12 cellular contexts compared by ENCODE assay signal in genomic region chr6:24664049-24664987, GRCh38. TPM values are rescaled to one million over a fixed set of nuclear protein-coding genes. Genes with fewer than 3 reads are reported as not detected.
DNase-seq lines count a peak whose midpoint lies in the region; ATAC-seq and TF ChIP-seq lines count a peak whose summit lies in the region.
"Had no signal": no experiment of that assay in that cellular context is flagged by ENCODE, and none has a peak within 500 bp of the region (broad histone marks: within the 10 kb centered on the region; RNA-seq: fewer than 3 reads in every experiment).

No MANE protein-coding gene starts in this region.

- CTCF ChIA-PET in CD4-positive, alpha-beta memory T cell (lab: Charles Lee; ENCODE audit: partially characterized antibody): interaction anchor here (3.9 kb wide), 1 partner anchor 82 kb away, joined by 36 read pairs; no protein-coding TSS in a partner anchor
- CTCF ChIA-PET in mammary epithelial cell (lab: Charles Lee; ENCODE audit: low non-redundant PET): no interaction called here

- peaks cover 31 to 67% of the 10 kb centered on the region in 2 donors for H3K36me3 Mint-ChIP-seq in CD4-positive, alpha-beta memory T cell
- peaks cover 12% of the 10 kb centered on the region for H3K36me3 Mint-ChIP-seq in IgD-negative memory B cell
- peaks cover 17% of the 10 kb centered on the region for H3K36me3 Mint-ChIP-seq in natural killer cell treated with Interleukin-12 subunit alpha and Interleukin-12 subunit beta and Interleukin-15 and Interleukin-18, amount 100 ng/mL, for 72 hours

- no peak overlapping the region for H3K27ac ChIP-seq in CD4-positive, alpha-beta memory T cell (ENCODE audit: low read depth, low read length)
- no peak overlapping the region for H3K27ac ChIP-seq in mammary epithelial cell (ENCODE audit: insufficient read depth, low read depth, low read length)
- H3K27ac ChIP-seq: SK-N-MC had no signal

- TF ChIP-seq CTCF in mammary epithelial cell (conservative IDR thresholded peaks at IDR 0.05 in 1 of 2, IDR thresholded peaks at IDR 0.05 in 1 of 2; ENCODE audit: extremely low read depth in 1 of 2, insufficient read depth in 1 of 2, low read depth in 1 of 2, low read length in 2 of 2): no peak

- POLR2A ChIA-PET in CD4-positive, alpha-beta memory T cell (lab: Charles Lee; ENCODE audit: partially characterized antibody): interaction anchor here (0.6 to 3.4 kb wide), 3 partner anchors 18 to 58 kb away, joined by 3 to 45 read pairs (median 31); partner anchors contain the start of genes C6orf62 and KIAA0319

- no peak for DNase-seq in CD4-positive, alpha-beta memory T cell
- DNase-seq in mammary epithelial cell (no peak), NCI-H2227 treated with DMSO at 0.1 percent for 48 hours (lab: John Stamatoyannopoulos, UW) (no peak), NCI-H510A treated with DMSO at 0.1 percent for 48 hours (lab: John Stamatoyannopoulos, UW) (no peak)
- DNase-seq in natural killer cell treated with Interleukin-12 subunit alpha and Interleukin-12 subunit beta and Interleukin-15 and Interleukin-18, amount 100 ng/mL, for 72 hours (ENCODE audit: low spot score): no peak
- DNase-seq: DMS 273 treated with DMSO at 0.1 percent for 48 hours, NCI-H524 had no signal

- dilution Hi-C loops in mammary epithelial cell (cut with HindIII; ENCODE audit: low sequenced_read_pairs): no loop called here

- H3K27ac Mint-ChIP-seq in CD4-positive, alpha-beta memory T cell: peak overlapping the region in 4 of 7 donors; percentile 8 to 97 (median 71)
- H3K27ac Mint-ChIP-seq in IgD-negative memory B cell: peak overlapping the region in 2 of 3 donors; percentile 2 to 90
- peak overlapping the region; percentile 94 to 100 for H3K27ac Mint-ChIP-seq in natural killer cell treated with Interleukin-12 subunit alpha and Interleukin-12 subunit beta and Interleukin-15 and Interleukin-18, amount 100 ng/mL, for 72 hours

- no peak overlapping the region for H2AFZ ChIP-seq in mammary epithelial cell (ENCODE audit: low read depth, low read length)

- 88% methylated on average over 7 of the region's 7 CpGs for WGBS in mammary epithelial cell (ENCODE audit: low coverage, missing lambda C conversion rate)

- peaks cover 14% of the 10 kb centered on the region for H3K36me3 ChIP-seq in CD4-positive, alpha-beta memory T cell (ENCODE audit: insufficient read depth, low read length)
- H3K36me3 ChIP-seq in mammary epithelial cell (ENCODE audit: insufficient read depth, low read length): peaks cover 6% of the 10 kb centered on the region

- no peaks in the 10 kb centered on the region for H3K27me3 Mint-ChIP-seq in CD4-positive, alpha-beta memory T cell
- no peaks in the 10 kb centered on the region for H3K27me3 Mint-ChIP-seq in IgD-negative memory B cell
- H3K27me3 Mint-ChIP-seq in natural killer cell treated with Interleukin-12 subunit alpha and Interleukin-12 subunit beta and Interleukin-15 and Interleukin-18, amount 100 ng/mL, for 72 hours: no peaks in the 10 kb centered on the region

- intact Hi-C loops in CD4-positive, alpha-beta memory T cell (cut with micrococcal nuclease): loop anchor here (10.0 kb wide), 1 partner anchor 170 kb away; the partner anchor contains the start of gene ALDH5A1
- intact Hi-C loops in mammary epithelial cell (cut with micrococcal nuclease): no loop called here

- peaks cover 0 to 3% (median 0%) of the 10 kb centered on the region in 8 donors for H3K9me3 Mint-ChIP-seq in CD4-positive, alpha-beta memory T cell
- H3K9me3 Mint-ChIP-seq in IgD-negative memory B cell: no peaks in the 10 kb centered on the region
- H3K9me3 Mint-ChIP-seq in natural killer cell treated with Interleukin-12 subunit alpha and Interleukin-12 subunit beta and Interleukin-15 and Interleukin-18, amount 100 ng/mL, for 72 hours: no peaks in the 10 kb centered on the region

- in situ Hi-C loops in mammary epithelial cell (cut with MboI; ENCODE audit: low sequenced_read_pairs in 2 of 2): no loop called here

- H3K4me3 ChIP-seq in CD4-positive, alpha-beta memory T cell (ENCODE audit: low read length in 2 of 2): no peak overlapping the region
- H3K4me3 ChIP-seq in mammary epithelial cell (replicated peaks in 1 of 3; ENCODE audit: insufficient read depth in 1 of 3, low read depth in 2 of 3, low read length in 3 of 3): no peak overlapping the region

- no peak overlapping the region for H3K9ac ChIP-seq in mammary epithelial cell (ENCODE audit: insufficient read depth, low read length)

- H3K4me1 ChIP-seq in CD4-positive, alpha-beta memory T cell (ENCODE audit: insufficient read depth, low read length): peaks cover 47% of the 10 kb centered on the region
- H3K4me1 ChIP-seq in mammary epithelial cell (ENCODE audit: insufficient read depth, low read length): peaks cover 20% of the 10 kb centered on the region

- no TSS peak for BruUV-seq in mammary epithelial cell (replicated peaks; lab: Mats Ljungman, UMichigan)

- ATAC-seq in natural killer cell treated with Interleukin-12 subunit alpha and Interleukin-12 subunit beta and Interleukin-15 and Interleukin-18, amount 100 ng/mL, for 72 hours: no peak
- no peak for ATAC-seq in HG02973 (IDR thresholded peaks at IDR 0.05; ENCODE audit: unreplicated experiment)
- ATAC-seq in HG02938 (IDR thresholded peaks at IDR 0.05; ENCODE audit: unreplicated experiment): no peak

- peak overlapping the region in 7 of 8 donors; percentile 1 to 100 (median 99) for H3K4me3 Mint-ChIP-seq in CD4-positive, alpha-beta memory T cell
- peak overlapping the region in 3 of 4 donors; percentile 66 to 98 (median 97) for H3K4me3 Mint-ChIP-seq in IgD-negative memory B cell
- H3K4me3 Mint-ChIP-seq in natural killer cell treated with Interleukin-12 subunit alpha and Interleukin-12 subunit beta and Interleukin-15 and Interleukin-18, amount 100 ng/mL, for 72 hours: peak overlapping the region; percentile 97

- peaks cover 44 to 92% (median 61%) of the 10 kb centered on the region in 4 donors for H3K4me1 Mint-ChIP-seq in CD4-positive, alpha-beta memory T cell
- peaks cover 29 to 54% (median 44%) of the 10 kb centered on the region in 3 donors for H3K4me1 Mint-ChIP-seq in IgD-negative memory B cell
- H3K4me1 Mint-ChIP-seq in natural killer cell treated with Interleukin-12 subunit alpha and Interleukin-12 subunit beta and Interleukin-15 and Interleukin-18, amount 100 ng/mL, for 72 hours (ENCODE audit: low read depth in 2 of 2): peaks cover 48 to 62% of the 10 kb centered on the region in 2 donors

- H3K79me2 ChIP-seq in mammary epithelial cell (ENCODE audit: insufficient read depth, low read length): peaks cover 56% of the 10 kb centered on the region

- H3K9me3 ChIP-seq in CD4-positive, alpha-beta memory T cell (ENCODE audit: control insufficient read depth in 1 of 2, low read length in 2 of 2): no peaks in the 10 kb centered on the region
- H3K9me3 ChIP-seq in mammary epithelial cell (replicated peaks; ENCODE audit: insufficient read depth, low read length): no peaks in the 10 kb centered on the region

- no peaks in the 10 kb centered on the region for H3K27me3 ChIP-seq in CD4-positive, alpha-beta memory T cell (ENCODE audit: insufficient read depth, low read length)
- H3K27me3 ChIP-seq in mammary epithelial cell (ENCODE audit: insufficient read depth, low read length): no peaks in the 10 kb centered on the region

- no peaks in the 10 kb centered on the region for H4K20me1 ChIP-seq in mammary epithelial cell (ENCODE audit: insufficient read depth, low read length)

- peak overlapping the region; percentile 83 for H3K4me2 ChIP-seq in mammary epithelial cell (ENCODE audit: insufficient read depth, low read depth, low read length)

RNA-seq across cellular contexts. Expression of gene TDP2, which starts 2.4 kb away (rescaled TPM):
- total RNA-seq in CD4-positive, alpha-beta memory T cell: 10 to 100 TPM; 72.8 to 74.3 TPM
- polyA plus RNA-seq in CD4-positive, alpha-beta memory T cell: 10 to 100 TPM; 43.4 to 62.2 TPM
- polyA plus RNA-seq in IgD-negative memory B cell (38.3 TPM), mammary epithelial cell (16.7 TPM)
- 10 to 100 TPM; 16.3 to 28.5 TPM for total RNA-seq in mammary epithelial cell
- polyA minus RNA-seq in mammary epithelial cell: 38.6 TPM
- total RNA-seq in natural killer cell treated with Interleukin-12 subunit alpha and Interleukin-12 subunit beta and Interleukin-15 and Interleukin-18, amount 100 ng/mL, for 72 hours: 10 to 100 TPM; 48.1 to 48.4 TPM

RNA-seq across cellular contexts. Expression of gene ACOT13, which starts 2.6 kb away (rescaled TPM):
- 10 to 100 TPM; 11.1 to 12.5 TPM for total RNA-seq in CD4-positive, alpha-beta memory T cell
- 10 to 100 TPM; 17.3 to 19.3 TPM for polyA plus RNA-seq in CD4-positive, alpha-beta memory T cell
- polyA plus RNA-seq in IgD-negative memory B cell: 15.0 TPM
- 10 to 100 TPM in 1 of 2 donors, 1 to 10 TPM in 1; 4.8 to 32.5 TPM for total RNA-seq in mammary epithelial cell
- 18.7 TPM for polyA plus RNA-seq in mammary epithelial cell
- 26.7 TPM for polyA minus RNA-seq in mammary epithelial cell
- 10 to 100 TPM; 10.2 to 20.1 TPM for total RNA-seq in natural killer cell treated with Interleukin-12 subunit alpha and Interleukin-12 subunit beta and Interleukin-15 and Interleukin-18, amount 100 ng/mL, for 72 hours

RNA-seq across cellular contexts. Expression of gene KIAA0319, which starts 18.3 kb away (rescaled TPM):
- under 1 TPM in 1 of 2 experiments, not detected in 1; 0.11 TPM for total RNA-seq in CD4-positive, alpha-beta memory T cell
- polyA plus RNA-seq in CD4-positive, alpha-beta memory T cell: under 1 TPM in 1 of 2 donors, not detected in 1; 0.07 TPM
- polyA plus RNA-seq in IgD-negative memory B cell (1.0 TPM), mammary epithelial cell (0.01 TPM)
- total RNA-seq in mammary epithelial cell: not detected
- not detected for polyA minus RNA-seq in mammary epithelial cell
- under 1 TPM in 1 of 2 donors, not detected in 1; 0.07 TPM for total RNA-seq in natural killer cell treated with Interleukin-12 subunit alpha and Interleukin-12 subunit beta and Interleukin-15 and Interleukin-18, amount 100 ng/mL, for 72 hours
- total RNA-seq: renal cortical epithelial cell had no signal

RNA-seq across cellular contexts. Expression of gene C6orf62, which starts 54.6 kb away (rescaled TPM):
- total RNA-seq in CD4-positive, alpha-beta memory T cell: 100 to 1,000 TPM; 173 to 176 TPM
- 100 to 1,000 TPM in 1 of 2 donors, 10 to 100 TPM in 1; 90.1 to 125 TPM for polyA plus RNA-seq in CD4-positive, alpha-beta memory T cell
- polyA plus RNA-seq in IgD-negative memory B cell: 102 TPM
- total RNA-seq in mammary epithelial cell: 100 to 1,000 TPM; 112 TPM
- 53.4 TPM for polyA plus RNA-seq in mammary epithelial cell
- polyA minus RNA-seq in mammary epithelial cell: 54.3 TPM
- 100 to 1,000 TPM; 119 to 127 TPM for total RNA-seq in natural killer cell treated with Interleukin-12 subunit alpha and Interleukin-12 subunit beta and Interleukin-15 and Interleukin-18, amount 100 ng/mL, for 72 hours

Comparison
In these comparisons a context has a peak if more than half of its experiments do, and no peak if none do; other contexts are left out.
1. H3K27ac Mint-ChIP-seq: peak in every context shown above with its lines; median percentile 97 in natural killer cell treated with Interleukin-12 subunit alpha and Interleukin-12 subunit beta and Interleukin-15 and Interleukin-18, amount 100 ng/mL, for 72 hours; 71 in CD4-positive, alpha-beta memory T cell; 46 in IgD-negative memory B cell.